14 cellular contexts compared by ENCODE assay signal in the genomic region with DNA sequence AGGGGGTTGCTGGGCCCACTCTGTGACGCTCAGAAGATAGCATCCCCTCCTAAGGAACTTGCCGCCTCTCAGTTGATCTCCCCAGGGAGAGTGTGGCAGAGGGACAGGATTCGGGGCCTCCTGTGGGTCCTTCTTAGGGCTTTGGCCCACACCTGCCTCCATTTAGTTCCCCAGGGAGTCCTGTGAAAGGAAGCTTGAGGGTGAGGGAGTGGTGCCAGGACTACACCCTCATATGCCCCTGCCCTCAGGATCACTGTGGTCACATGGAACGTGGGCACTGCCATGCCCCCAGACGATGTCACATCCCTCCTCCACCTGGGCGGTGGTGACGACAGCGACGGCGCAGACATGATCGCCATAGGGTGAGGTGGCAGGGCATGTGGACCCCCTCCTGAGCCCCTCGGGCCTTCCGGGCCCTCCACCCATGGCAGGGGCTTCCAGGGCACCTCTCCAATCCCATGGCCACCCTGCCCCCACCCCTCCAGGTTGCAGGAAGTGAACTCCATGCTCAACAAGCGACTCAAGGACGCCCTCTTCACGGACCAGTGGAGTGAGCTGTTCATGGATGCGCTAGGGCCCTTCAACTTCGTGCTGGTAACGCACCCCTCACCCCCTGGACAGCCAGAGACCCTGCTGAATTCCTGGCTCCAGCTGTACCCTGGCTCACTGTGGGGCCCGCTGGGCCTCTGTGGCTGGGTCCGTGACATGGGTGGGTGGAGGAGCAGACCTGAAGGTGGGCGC. TPM values are rescaled to one million over a fixed set of nuclear protein-coding genes. Genes with fewer than 3 reads are reported as not detected.
DNase-seq lines count a peak whose midpoint lies in the region; ATAC-seq, FAIRE-seq and TF ChIP-seq lines count a peak whose summit lies in the region.
"Had no signal": no experiment of that assay in that cellular context is flagged by ENCODE, and none has a peak within 500 bp of the region (broad histone marks: within the 10 kb centered on the region; RNA-seq: fewer than 3 reads in every experiment).

No MANE protein-coding gene starts in this region.

- no peaks in the 10 kb centered on the region for H3K36me3 Mint-ChIP-seq in activated naive CD4-positive, alpha-beta T cell treated with anti-CD3 and anti-CD28 coated beads, Interleukin-2, amount 10 ng/mL, durations not matched to agents 7 days and 5 days

- H3K9me3 Mint-ChIP-seq in activated naive CD4-positive, alpha-beta T cell treated with anti-CD3 and anti-CD28 coated beads, Interleukin-2, amount 10 ng/mL, durations not matched to agents 7 days and 5 days: no peaks in the 10 kb centered on the region

- intact Hi-C loops in K562 (cut with micrococcal nuclease): no loop called here

- TF ChIP-seq CTCF in K562 (IDR thresholded peaks at IDR 0.05 in 2 of 3, conservative IDR thresholded peaks at IDR 0.05 in 1 of 3; ENCODE audit: insufficient read depth in 2 of 3, low read depth in 1 of 3, low read length in 3 of 3) (no peak), parathyroid adenoma (IDR thresholded peaks at IDR 0.05) (no peak), WERI-Rb-1 (IDR thresholded peaks at IDR 0.05; ENCODE audit: low read depth, low read length) (no peak)

- no peak for TF ChIP-seq POLR2A in K562 (conservative IDR thresholded peaks at IDR 0.05)

- H4K20me1 ChIP-seq in Karpas-422 (ENCODE audit: insufficient read depth, low read depth, low read length) (0 out of 2 replicates have a peak, but pooled peaks cover 3% of the 10 kb centered on the region), K562 (replicated peaks; ENCODE audit: control insufficient read depth, insufficient read depth, low read length) (no peaks in the 10 kb centered on the region)

- H3K4me3 ChIP-seq in Karpas-422 (ENCODE audit: low read length) (peak overlapping the region; percentile 64; the same call in 1 of the 2 replicates), K562 (no peak overlapping the region), parathyroid adenoma (ENCODE audit: low read depth, low read length) (peak overlapping the region; percentile 23), WERI-Rb-1 (ENCODE audit: low read depth, low read length) (no peak overlapping the region)
- H3K4me3 ChIP-seq: GM23248 had no signal

- no peaks in the 10 kb centered on the region for H3K4me1 Mint-ChIP-seq in activated naive CD4-positive, alpha-beta T cell treated with anti-CD3 and anti-CD28 coated beads, Interleukin-2, amount 10 ng/mL, durations not matched to agents 7 days and 5 days

- H3K27ac ChIP-seq in Karpas-422 (ENCODE audit: low read length) (no peak overlapping the region), K562 (ENCODE audit: extremely low read depth, low read depth, low read length) (no peak overlapping the region), parathyroid adenoma (peak overlapping the region; percentile 93), WERI-Rb-1 (no peak overlapping the region)
- H3K27ac ChIP-seq: GM23248 had no signal

- H3K4me2 ChIP-seq in Karpas-422 (ENCODE audit: low read depth, low read length, poor library complexity, severe bottlenecking) (no peak overlapping the region), K562 (ENCODE audit: insufficient read depth, low read length) (no peak overlapping the region), parathyroid adenoma (ENCODE audit: low read length) (peak overlapping the region; percentile 89)

- H3K9me1 ChIP-seq in K562 (ENCODE audit: control insufficient read depth, insufficient read depth, low read length): no peaks in the 10 kb centered on the region

- H3K4me1 ChIP-seq in Karpas-422 (ENCODE audit: low read length) (peaks cover 40% of the 10 kb centered on the region), K562 (replicated peaks in 1 of 2; ENCODE audit: control insufficient read depth in 2 of 2, insufficient read depth in 2 of 2, low read length in 2 of 2) (peaks cover 18 to 54% of the 10 kb centered on the region in 2 experiments; a peak in 4 of 5 replicates), parathyroid adenoma (peaks cover 35% of the 10 kb centered on the region)

- POLR2A ChIA-PET in K562 (lab: Yijun Ruan, JAX): interaction anchor here (0.6 to 1.2 kb wide), 2 partner anchors 10 to 98 kb away, joined by 3 read pairs; no protein-coding TSS in a partner anchor

- in situ Hi-C loops in K562 (cut with MboI): no loop called here

- no peak overlapping the region for H3K9ac ChIP-seq in Karpas-422 (ENCODE audit: low read length)
- H3K9ac ChIP-seq in K562 (ENCODE audit: insufficient read depth in 1 of 2, low read depth in 2 of 2, low read length in 2 of 2): no peak overlapping the region; a peak in 1 of 4 replicates
- no peak overlapping the region for H3K9ac ChIP-seq in parathyroid adenoma
- H3K9ac ChIP-seq: GM23248 had no signal

- H3K27me3 Mint-ChIP-seq in activated naive CD4-positive, alpha-beta T cell treated with anti-CD3 and anti-CD28 coated beads, Interleukin-2, amount 10 ng/mL, durations not matched to agents 7 days and 5 days: peaks cover 30% of the 10 kb centered on the region
- H3K27me3 Mint-ChIP-seq: T-helper 17 cell had no signal

- no peaks in the 10 kb centered on the region for H3K9me3 ChIP-seq in Karpas-422 (ENCODE audit: low read length)
- H3K9me3 ChIP-seq in K562 (replicated peaks; ENCODE audit: control insufficient read depth, insufficient read depth, low read depth, low read length): no peaks in the 10 kb centered on the region
- H3K9me3 ChIP-seq in parathyroid adenoma (ENCODE audit: control insufficient read depth, low read length): no peaks in the 10 kb centered on the region
- H3K9me3 ChIP-seq in WERI-Rb-1 (ENCODE audit: severe bottlenecking): no peaks in the 10 kb centered on the region

- 63% methylated on average over 17 of the region's 22 CpGs for WGBS in K562 (ENCODE audit: insufficient coverage, low coverage, missing lambda C conversion rate)

- H3K36me3 ChIP-seq in Karpas-422 (ENCODE audit: insufficient read depth, low read length) (no peaks in the 10 kb centered on the region), K562 (ENCODE audit: control insufficient read depth, insufficient read depth, low read length) (no peaks in the 10 kb centered on the region), parathyroid adenoma (ENCODE audit: control insufficient read depth, insufficient read depth, low read length) (no peaks in the 10 kb centered on the region), WERI-Rb-1 (peaks cover 3% of the 10 kb centered on the region)

- H3K27ac Mint-ChIP-seq in activated naive CD4-positive, alpha-beta T cell treated with anti-CD3 and anti-CD28 coated beads, Interleukin-2, amount 10 ng/mL, durations not matched to agents 7 days and 5 days: no peak overlapping the region
- H3K27ac Mint-ChIP-seq: T-helper 17 cell had no signal

- H3K79me2 ChIP-seq in Karpas-422 (ENCODE audit: low read length): no peaks in the 10 kb centered on the region
- H3K79me2 ChIP-seq in K562 (ENCODE audit: control insufficient read depth, insufficient read depth, low read length): no peaks in the 10 kb centered on the region
- peaks cover 32% of the 10 kb centered on the region for H3K79me2 ChIP-seq in parathyroid adenoma

- no peak for FAIRE-seq in K562 (lab: Jason Lieb, UNC)

- CTCF ChIA-PET in K562 (lab: Yijun Ruan, JAX; ENCODE audit: low intra/inter-chr PET ratio): no interaction called here
- CTCF ChIA-PET in activated naive CD4-positive, alpha-beta T cell treated with anti-CD3 and anti-CD28 coated beads, Interleukin-2, amount 10 ng/mL, durations not matched to agents 7 days and 5 days (lab: Charles Lee): no interaction called here

- H3K27me3 ChIP-seq in Karpas-422 (ENCODE audit: low read length) (no peaks in the 10 kb centered on the region), K562 (ENCODE audit: control insufficient read depth in 2 of 2, insufficient read depth in 2 of 2, low read length in 2 of 2) (no peaks in the 10 kb centered on the region), parathyroid adenoma (ENCODE audit: control insufficient read depth, insufficient read depth, low read length) (no peaks in the 10 kb centered on the region), WERI-Rb-1 (ENCODE audit: insufficient read depth, low read depth, severe bottlenecking) (no peaks in the 10 kb centered on the region)

- H2AFZ ChIP-seq in Karpas-422 (ENCODE audit: low read length) (no peak overlapping the region), K562 (ENCODE audit: low read depth, low read length) (no peak overlapping the region), parathyroid adenoma (no peak overlapping the region)
- H2AFZ ChIP-seq: GM23248 had no signal

- no TSS peak for BruUV-seq in K562 (replicated peaks; lab: Mats Ljungman, UMichigan)

- H3K4me3 Mint-ChIP-seq in activated naive CD4-positive, alpha-beta T cell treated with anti-CD3 and anti-CD28 coated beads, Interleukin-2, amount 10 ng/mL, durations not matched to agents 7 days and 5 days: no peak overlapping the region

- no peaks in the 10 kb centered on the region for H3K9me2 ChIP-seq in Karpas-422 (replicated peaks; ENCODE audit: insufficient read depth, low read length)

- TF ChIP-seq RAD21 in K562 (CRISPR knock-in tag; conservative IDR thresholded peaks at IDR 0.05 in 1 of 2, IDR thresholded peaks at IDR 0.05 in 1 of 2): no peak

- DNase-seq in DMS79 treated with DMSO at 0.1 percent for 48 hours (lab: John Stamatoyannopoulos, UW): peak; percentile 56
- peak; percentile 61 for DNase-seq in Karpas-422
- no peak for DNase-seq in K562 (ENCODE audit: extremely low read depth in 1 of 4, low spot score in 3 of 4)
- DNase-seq in activated naive CD4-positive, alpha-beta T cell treated with anti-CD3 and anti-CD28 coated beads, Interleukin-2, amount 10 ng/mL, durations not matched to agents 7 days and 5 days: no peak
- DNase-seq in DMS114 treated with DMSO at 0.1 percent for 48 hours (lab: John Stamatoyannopoulos, UW; ENCODE audit: unreplicated experiment): no peak
- no peak for DNase-seq in WERI-Rb-1
- DNase-seq: GDM1, NCI-H1417 treated with DMSO at 0.1 percent for 48 hours, NCI-H345, SIG-M5, T-helper 17 cell had no signal

- TF ChIP-seq EP300 in K562 (IDR thresholded peaks at IDR 0.05; ENCODE audit: low read length): no peak

- ATAC-seq in K562: no peak
- ATAC-seq: T-helper 17 cell had no signal

RNA-seq across cellular contexts. Expression of gene INPP5J, which starts 3.5 kb away (rescaled TPM):
- 14.4 and 18.3 TPM in 2 replicates for total RNA-seq in Karpas-422 (2014; rRNA removed; shearing (Covaris generic); ENCODE audit: low replicate concordance)
- total RNA-seq in K562 (2011; cell fraction: chromatin; rRNA removed; ENCODE audit: low replicate concordance): 1.5 and 3.2 TPM in 2 replicates
- 1.2 and 3.2 TPM in 2 replicates for total RNA-seq in K562 (2011; cell fraction: nucleolus; rRNA removed)
- 2.4 and 2.7 TPM in 2 replicates for total RNA-seq in K562 (2011; cell fraction: nucleoplasm; rRNA removed)
- total RNA-seq in K562 (2014; rRNA removed) (5.9 and 6.4 TPM in 2 replicates), K562 (2014; rRNA removed; fragmentation: Illumina TruSeq; extraction: Trizol) (1.9 and 2.7 TPM in 2 replicates), K562 (2015; rRNA removed; fragmentation: Illumina TruSeq; extraction: Trizol) (5.8 and 6.7 TPM in 2 replicates), K562 (2021) (6.3 and 7.0 TPM in 2 replicates)
- polyA plus RNA-seq in K562 (2011; rRNA removed) (1.6 and 21.8 TPM in 2 replicates), K562 (2014; fragmentation: Illumina TruSeq; extraction: Trizol) (4.8 and 5.4 TPM in 2 replicates), K562 (2014; fragmentation: Nextera tagmentation; extraction: Ambion mirVana) (under 1 TPM; 0.10 to 0.78 TPM), K562 (2014; rRNA removed) (5.4 and 6.0 TPM in 2 replicates)
- 4.8 and 29.8 TPM in 2 replicates for polyA plus RNA-seq in K562 (2011; cell fraction: cytosol; rRNA removed)
- 4.7 and 21.8 TPM in 2 replicates for polyA plus RNA-seq in K562 (2011; cell fraction: nucleus; rRNA removed)
- 6.0 and 10.4 TPM in 2 replicates for polyA plus RNA-seq in K562 (2012)
- polyA minus RNA-seq in K562 (2011; rRNA and poly(A)+ RNA removed): 1.2 and 7.5 TPM in 2 replicates
- 1.4 and 21.9 TPM in 2 replicates for polyA minus RNA-seq in K562 (2011; cell fraction: cytosol; rRNA and poly(A)+ RNA removed)
- polyA minus RNA-seq in K562 (2011; cell fraction: nucleus; rRNA and poly(A)+ RNA removed): 0.81 and 6.4 TPM in 2 replicates
- total RNA-seq: GM23248 had no signal

RNA-seq across cellular contexts. Expression of gene PLA2G3, which starts 14.0 kb away (rescaled TPM):
- total RNA-seq in Karpas-422 (2014; rRNA removed; shearing (Covaris generic); ENCODE audit: low replicate concordance): not detected in 2 replicates
- total RNA-seq in K562 (2011; cell fraction: chromatin; rRNA removed; ENCODE audit: low replicate concordance): 1.2 and 3.3 TPM in 2 replicates
- total RNA-seq in K562 (2011; cell fraction: nucleolus; rRNA removed): 3.2 and 3.5 TPM in 2 replicates
- total RNA-seq in K562 (2011; cell fraction: nucleoplasm; rRNA removed): 1.9 TPM in 2 replicates
- total RNA-seq in K562 (2014; rRNA removed): 0.53 and 0.68 TPM in 2 replicates
- total RNA-seq in K562 (2014; rRNA removed; fragmentation: Illumina TruSeq; extraction: Trizol): 0.22 and 0.36 TPM in 2 replicates
- 0.76 and 1.1 TPM in 2 replicates for total RNA-seq in K562 (2015; rRNA removed; fragmentation: Illumina TruSeq; extraction: Trizol)
- total RNA-seq in K562 (2021): 0.64 and 0.98 TPM in 2 replicates
- polyA plus RNA-seq in K562 (2011; rRNA removed): 1.4 and 5.4 TPM in 2 replicates
- polyA plus RNA-seq in K562 (2011; cell fraction: cytosol; rRNA removed): 1.7 and 4.2 TPM in 2 replicates
- polyA plus RNA-seq in K562 (2011; cell fraction: nucleus; rRNA removed): 5.9 and 19.6 TPM in 2 replicates
- 0.57 and 1.5 TPM in 2 replicates for polyA plus RNA-seq in K562 (2012)
- polyA plus RNA-seq in K562 (2014; fragmentation: Illumina TruSeq; extraction: Trizol): 0.48 and 0.78 TPM in 2 replicates
- polyA plus RNA-seq in K562 (2014; fragmentation: Nextera tagmentation; extraction: Ambion mirVana): under 1 TPM; 0.18 to 0.20 TPM
- 0.77 and 1.2 TPM in 2 replicates for polyA plus RNA-seq in K562 (2014; rRNA removed)
- polyA minus RNA-seq in K562 (2011; rRNA and poly(A)+ RNA removed): 0.53 and 1.6 TPM in 2 replicates
- polyA minus RNA-seq in K562 (2011; cell fraction: cytosol; rRNA and poly(A)+ RNA removed): 0.86 and 3.0 TPM in 2 replicates
- polyA minus RNA-seq in K562 (2011; cell fraction: nucleus; rRNA and poly(A)+ RNA removed): 1.1 and 4.9 TPM in 2 replicates
- total RNA-seq: GM23248, LHCN-M2, T-helper 17 cell had no signal
- polyA plus RNA-seq: GM23248 had no signal

RNA-seq across cellular contexts. Expression of gene SELENOM, which starts 18.9 kb away (rescaled TPM):
- 11.1 and 18.5 TPM in 2 replicates for total RNA-seq in Karpas-422 (2014; rRNA removed; shearing (Covaris generic); ENCODE audit: low replicate concordance)
- total RNA-seq in K562 (2011; cell fraction: chromatin; rRNA removed; ENCODE audit: low replicate concordance): 7.3 and 13.3 TPM in 2 replicates
- 15.5 and 16.3 TPM in 2 replicates for total RNA-seq in K562 (2011; cell fraction: nucleolus; rRNA removed)
- total RNA-seq in K562 (2011; cell fraction: nucleoplasm; rRNA removed): 10.6 and 15.3 TPM in 2 replicates
- 6.9 and 10.8 TPM in 2 replicates for total RNA-seq in K562 (2014; rRNA removed)
- 1.2 and 1.8 TPM in 2 replicates for total RNA-seq in K562 (2014; rRNA removed; fragmentation: Illumina TruSeq; extraction: Trizol)
- total RNA-seq in K562 (2015; rRNA removed; fragmentation: Illumina TruSeq; extraction: Trizol): 3.7 and 4.1 TPM in 2 replicates
- 8.5 and 10.9 TPM in 2 replicates for total RNA-seq in K562 (2021)
- polyA plus RNA-seq in K562 (2011; rRNA removed): 4.2 and 7.1 TPM in 2 replicates
- polyA plus RNA-seq in K562 (2011; cell fraction: cytosol; rRNA removed): 19.5 and 31.1 TPM in 2 replicates
- 11.9 and 13.4 TPM in 2 replicates for polyA plus RNA-seq in K562 (2011; cell fraction: nucleus; rRNA removed)
- polyA plus RNA-seq in K562 (2012): 6.7 and 19.8 TPM in 2 replicates
- 2.8 and 5.8 TPM in 2 replicates for polyA plus RNA-seq in K562 (2014; fragmentation: Illumina TruSeq; extraction: Trizol)
- polyA plus RNA-seq in K562 (2014; fragmentation: Nextera tagmentation; extraction: Ambion mirVana): 1 to 10 TPM; 1.2 to 2.9 TPM
- 10.0 and 10.6 TPM in 2 replicates for polyA plus RNA-seq in K562 (2014; rRNA removed)
- 1.7 and 2.3 TPM in 2 replicates for polyA minus RNA-seq in K562 (2011; rRNA and poly(A)+ RNA removed)
- 5.2 TPM in 1 of 2 replicates, not detected in the other for polyA minus RNA-seq in K562 (2011; cell fraction: cytosol; rRNA and poly(A)+ RNA removed)
- polyA minus RNA-seq in K562 (2011; cell fraction: nucleus; rRNA and poly(A)+ RNA removed): 5.5 and 9.0 TPM in 2 replicates

RNA-seq across cellular contexts. Expression of gene RNF185, which starts 33.7 kb away (rescaled TPM):
- 41.1 and 44.8 TPM in 2 replicates for total RNA-seq in Karpas-422 (2014; rRNA removed; shearing (Covaris generic); ENCODE audit: low replicate concordance)
- total RNA-seq in K562 (2011; cell fraction: chromatin; rRNA removed; ENCODE audit: low replicate concordance): 16.7 and 17.6 TPM in 2 replicates
- 11.6 and 13.5 TPM in 2 replicates for total RNA-seq in K562 (2011; cell fraction: nucleolus; rRNA removed)
- total RNA-seq in K562 (2011; cell fraction: nucleoplasm; rRNA removed): 13.2 and 14.4 TPM in 2 replicates
- total RNA-seq in K562 (2014; rRNA removed) (6.5 and 8.4 TPM in 2 replicates), K562 (2014; rRNA removed; fragmentation: Illumina TruSeq; extraction: Trizol) (9.3 and 9.5 TPM in 2 replicates), K562 (2015; rRNA removed; fragmentation: Illumina TruSeq; extraction: Trizol) (10.8 and 12.5 TPM in 2 replicates), K562 (2021) (11.1 and 11.8 TPM in 2 replicates)
- polyA plus RNA-seq in K562 (2011; rRNA removed) (17.6 and 18.3 TPM in 2 replicates), K562 (2014; fragmentation: Illumina TruSeq; extraction: Trizol) (14.2 and 17.1 TPM in 2 replicates), K562 (2014; fragmentation: Nextera tagmentation; extraction: Ambion mirVana) (1 to 10 TPM; 6.7 to 9.3 TPM), K562 (2014; rRNA removed) (15.2 and 15.5 TPM in 2 replicates)
- polyA plus RNA-seq in K562 (2011; cell fraction: cytosol; rRNA removed): 12.6 and 14.4 TPM in 2 replicates
- 22.5 and 24.9 TPM in 2 replicates for polyA plus RNA-seq in K562 (2011; cell fraction: nucleus; rRNA removed)
- polyA plus RNA-seq in K562 (2012): 10.8 and 23.1 TPM in 2 replicates
- polyA minus RNA-seq in K562 (2011; rRNA and poly(A)+ RNA removed): 7.0 and 9.9 TPM in 2 replicates
- polyA minus RNA-seq in K562 (2011; cell fraction: cytosol; rRNA and poly(A)+ RNA removed): 3.9 and 4.7 TPM in 2 replicates
- 4.6 and 5.1 TPM in 2 replicates for polyA minus RNA-seq in K562 (2011; cell fraction: nucleus; rRNA and poly(A)+ RNA removed)

RNA-seq across cellular contexts. Expression of gene SMTN, which starts 45.2 kb away (rescaled TPM):
- total RNA-seq in Karpas-422 (2014; rRNA removed; shearing (Covaris generic); ENCODE audit: low replicate concordance): 23.5 and 27.9 TPM in 2 replicates
- total RNA-seq in K562 (2011; cell fraction: chromatin; rRNA removed; ENCODE audit: low replicate concordance): 49.3 and 111 TPM in 2 replicates
- total RNA-seq in K562 (2011; cell fraction: nucleolus; rRNA removed): 49.2 and 65.0 TPM in 2 replicates
- 48.8 and 58.2 TPM in 2 replicates for total RNA-seq in K562 (2011; cell fraction: nucleoplasm; rRNA removed)
- total RNA-seq in K562 (2014; rRNA removed): 17.8 and 22.3 TPM in 2 replicates
- total RNA-seq in K562 (2014; rRNA removed; fragmentation: Illumina TruSeq; extraction: Trizol): 8.8 and 11.1 TPM in 2 replicates
- 16.0 and 16.1 TPM in 2 replicates for total RNA-seq in K562 (2015; rRNA removed; fragmentation: Illumina TruSeq; extraction: Trizol)
- total RNA-seq in K562 (2021): 39.9 and 41.1 TPM in 2 replicates
- polyA plus RNA-seq in K562 (2011; rRNA removed): 7.7 and 13.7 TPM in 2 replicates
- polyA plus RNA-seq in K562 (2011; cell fraction: cytosol; rRNA removed): 9.0 and 10.3 TPM in 2 replicates
- polyA plus RNA-seq in K562 (2011; cell fraction: nucleus; rRNA removed): 70.1 and 84.9 TPM in 2 replicates
- polyA plus RNA-seq in K562 (2012): 22.9 and 23.5 TPM in 2 replicates
- polyA plus RNA-seq in K562 (2014; fragmentation: Illumina TruSeq; extraction: Trizol): 17.6 and 28.4 TPM in 2 replicates
- 1 to 10 TPM; 2.5 to 3.4 TPM for polyA plus RNA-seq in K562 (2014; fragmentation: Nextera tagmentation; extraction: Ambion mirVana)
- 20.6 and 25.5 TPM in 2 replicates for polyA plus RNA-seq in K562 (2014; rRNA removed)
- 4.6 and 7.0 TPM in 2 replicates for polyA minus RNA-seq in K562 (2011; rRNA and poly(A)+ RNA removed)
- 8.3 and 14.4 TPM in 2 replicates for polyA minus RNA-seq in K562 (2011; cell fraction: cytosol; rRNA and poly(A)+ RNA removed)
- polyA minus RNA-seq in K562 (2011; cell fraction: nucleus; rRNA and poly(A)+ RNA removed): 24.6 and 28.2 TPM in 2 replicates

Comparison
In these comparisons a context has a peak if more than half of its experiments do, and no peak if none do; other contexts are left out.
1. DNase-seq: peak in DMS79 treated with DMSO at 0.1 percent for 48 hours (single experiment) and Karpas-422 (single experiment); none in K562 (0 of 4), activated naive CD4-positive, alpha-beta T cell treated with anti-CD3 and anti-CD28 coated beads, Interleukin-2, amount 10 ng/mL, durations not matched to agents 7 days and 5 days (single experiment), DMS114 treated with DMSO at 0.1 percent for 48 hours (single experiment) and WERI-Rb-1 (single experiment).
2. H3K4me3 ChIP-seq: peak in Karpas-422 (single experiment) and parathyroid adenoma (single experiment); none in K562 (single experiment) and WERI-Rb-1 (single experiment).